23 cellular contexts compared by ENCODE assay signal in genomic region chr5:33011803-33012202, GRCh38.
"Had no signal": no experiment of that assay in that cellular context is flagged by ENCODE, and none has a peak within 500 bp of the region (broad histone marks: within the 10 kb centered on the region; RNA-seq: fewer than 3 reads in every experiment).

No MANE protein-coding gene starts in this region.

- H3K27ac ChIP-seq: gastrocnemius medialis, heart left ventricle, hepatocyte, left lung, neural progenitor cell, prostate gland, skin epidermis, spleen, testis, tibial artery had no signal

- H3K27me3 ChIP-seq: gastrocnemius medialis, heart left ventricle, hepatocyte, left lung, neural progenitor cell, spleen, testis, tibial artery had no signal

- H3K4me3 ChIP-seq: gastrocnemius medialis, heart left ventricle, hepatocyte, left lung, mucosa of descending colon, neural progenitor cell, prostate gland, skin epidermis, spleen, testis, tibial artery had no signal

- ATAC-seq: effector memory CD8-positive, alpha-beta T cell; esophagus mucosa; gastrocnemius medialis; heart left ventricle; left cardiac atrium; left lung; mucosa of descending colon; right cardiac atrium; stimulated activated memory B cell treated with anti-CD40 and anti-IgM and Interleukin-4, amounts not matched to agents 10 μg/mL and 1 μg/mL and 100 μg/mL, for 72 hours; stimulated activated naive CD8-positive, alpha-beta T cell treated with anti-CD3 and anti-CD28 coated beads, Interleukin-15, Interleukin-2, amounts not matched to agents 100 U/mL and 50 U/mL, for 24 hours had no signal

- H3K4me1 ChIP-seq: gastrocnemius medialis, heart left ventricle, left lung, neural progenitor cell, prostate gland, spleen, testis, tibial artery had no signal

- H3K9ac ChIP-seq: neural progenitor cell had no signal

- FAIRE-seq: islet of Langerhans had no signal

- H3K9me3 ChIP-seq: gastrocnemius medialis, prostate gland, testis had no signal

- H3K4me2 ChIP-seq: hepatocyte, neural progenitor cell had no signal

- H3K79me2 ChIP-seq: hepatocyte had no signal

- H3K36me3 ChIP-seq: gastrocnemius medialis, heart left ventricle, left lung, neural progenitor cell, prostate gland, spleen had no signal

- DNase-seq: cortex of kidney; effector memory CD8-positive, alpha-beta T cell; gastrocnemius medialis; heart left ventricle; left cardiac atrium; left lung; mesenchymal stem cell; mucosa of descending colon; naive B cell; right cardiac atrium; spleen; stimulated activated CD4-positive, alpha-beta T cell treated with anti-CD3 and anti-CD28 coated beads, Interleukin-4, amount 100 ng/mL, for 4 hours; stimulated activated naive CD8-positive, alpha-beta T cell treated with anti-CD3 and anti-CD28 coated beads, Interleukin-15, Interleukin-2, amounts not matched to agents 100 U/mL and 50 U/mL, for 24 hours; substantia nigra; testis; tibial artery had no signal

- H2AFZ ChIP-seq: hepatocyte, neural progenitor cell had no signal
